10 cellular contexts compared by ENCODE assay signal in genomic region chr2:118055512-118056164, GRCh38. TPM values are rescaled to one million over a fixed set of nuclear protein-coding genes. Genes with fewer than 3 reads are reported as not detected.
DNase-seq lines count a peak whose midpoint lies in the region; ATAC-seq lines count a peak whose summit lies in the region.
"Had no signal": no experiment of that assay in that cellular context is flagged by ENCODE, and none has a peak within 500 bp of the region (broad histone marks: within the 10 kb centered on the region; RNA-seq: fewer than 3 reads in every experiment).

No MANE protein-coding gene starts in this region.

- peak; percentile 85 for ATAC-seq in GM18511 (IDR thresholded peaks at IDR 0.05; ENCODE audit: unreplicated experiment)
- peak; percentile 83 for ATAC-seq in GM21576 (IDR thresholded peaks at IDR 0.05; ENCODE audit: unreplicated experiment)
- peak; percentile 70 for ATAC-seq in HG03342 (IDR thresholded peaks at IDR 0.05; ENCODE audit: unreplicated experiment)
- ATAC-seq: WTC11 had no signal

- peak; percentile 27 for DNase-seq in germinal center (ENCODE audit: low spot score)
- no peak for DNase-seq in cardiac septum (ENCODE audit: low spot score)
- DNase-seq in NCI-H2107 (lab: John Stamatoyannopoulos, UW): no peak
- DNase-seq in activated CD4-positive, alpha-beta T cell treated with anti-CD3 and anti-CD28 coated beads, Interleukin-2, amount 50 U/mL, for 4 hours: no peak
- no peak for DNase-seq in NCI-H2227 treated with DMSO at 0.1 percent for 48 hours (lab: John Stamatoyannopoulos, UW)
- DNase-seq: stimulated activated CD4-positive, alpha-beta T cell treated with anti-CD3 and anti-CD28 coated beads, Interleukin-2, amount 100 ng/mL, for 48 hours had no signal

- intact Hi-C loops in cardiac septum (cut with DNase I): no loop called here

RNA-seq across cellular contexts. Expression of gene INSIG2, which starts 32.6 kb away (rescaled TPM):
- total RNA-seq in cardiac septum: 14.0 TPM

RNA-seq across cellular contexts. Expression of gene CCDC93, which starts 41.8 kb away (rescaled TPM):
- total RNA-seq in cardiac septum: 26.9 TPM
